In the genomic region with DNA sequence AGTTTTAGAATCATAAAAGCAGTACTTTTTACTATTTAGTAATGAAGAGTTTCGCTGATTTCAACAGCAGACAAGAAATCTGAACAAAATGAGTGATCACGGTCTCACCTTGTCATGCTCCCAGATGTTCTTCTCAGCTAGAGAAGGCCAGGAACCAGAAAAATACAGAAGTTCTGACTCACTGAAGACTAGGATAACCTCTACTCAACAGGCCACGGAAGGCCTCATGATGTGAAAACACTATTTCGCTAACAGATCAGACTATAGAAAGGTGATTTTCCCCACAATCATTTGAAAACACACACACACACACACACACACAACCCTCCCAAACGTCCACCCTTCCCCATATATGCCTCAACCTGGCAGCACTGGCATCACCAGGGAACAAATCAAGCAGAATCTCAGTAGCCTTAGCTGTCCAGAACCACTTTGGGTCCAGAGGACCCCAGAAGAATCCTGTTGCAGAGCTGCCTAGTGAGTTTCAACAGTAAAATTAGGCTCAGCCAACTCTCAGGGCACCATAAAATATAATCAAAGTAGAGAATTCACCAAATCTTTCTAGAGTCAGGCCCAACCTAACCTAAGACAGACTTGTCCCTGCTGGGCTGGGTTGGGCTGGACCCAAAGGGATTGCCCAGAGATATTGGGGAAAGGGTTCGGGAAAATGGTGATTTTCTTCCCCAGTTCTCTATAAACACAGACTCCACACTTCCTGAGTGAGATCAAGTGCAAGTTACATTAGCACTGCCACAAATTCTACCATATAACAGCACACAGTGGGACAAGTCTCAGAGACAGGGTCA, we compare ENCODE assay signal across 8 cellular contexts. TPM values are rescaled to one million over a fixed set of nuclear protein-coding genes. Genes with fewer than 3 reads are reported as not detected.
A peak's percentile ranks its signal among the peaks of the same experiment; 100 is the strongest.
DNase-seq lines count a peak whose midpoint lies in the region; ATAC-seq and TF ChIP-seq lines count a peak whose summit lies in the region.

No MANE protein-coding gene starts in this region.

- no peaks in the 10 kb centered on the region for H3K9me3 Mint-ChIP-seq in activated CD8-positive, alpha-beta T cell treated with anti-CD3 and anti-CD28 coated beads for 36 hours
- H3K9me3 Mint-ChIP-seq in natural killer cell, result no peaks in the 10 kb centered on the region

- DNase-seq in activated CD4-positive, CD25-positive, alpha-beta regulatory T cell (lab: John Stamatoyannopoulos, UW), result no peak
- peak; percentile 58 for DNase-seq in activated CD8-positive, alpha-beta T cell treated with anti-CD3 and anti-CD28 coated beads for 36 hours
- DNase-seq in natural killer cell (no peak), occipital lobe (lab: John Stamatoyannopoulos, UW) (no peak), NCI-H774 (lab: John Stamatoyannopoulos, UW) (no peak), NCI-H2107 (lab: John Stamatoyannopoulos, UW) (no peak)

- H3K27me3 Mint-ChIP-seq in activated CD8-positive, alpha-beta T cell treated with anti-CD3 and anti-CD28 coated beads for 36 hours, result no peaks in the 10 kb centered on the region
- no peaks in the 10 kb centered on the region for H3K27me3 Mint-ChIP-seq in natural killer cell (ENCODE audit: low read depth in 2 of 2)

- H3K27ac Mint-ChIP-seq in activated CD8-positive, alpha-beta T cell treated with anti-CD3 and anti-CD28 coated beads for 36 hours, result peak overlapping the region; percentile 90
- peak overlapping the region; percentile 33 to 50 for H3K27ac Mint-ChIP-seq in natural killer cell

- intact Hi-C loops in activated CD8-positive, alpha-beta T cell treated with anti-CD3 and anti-CD28 coated beads for 36 hours (cut with micrococcal nuclease), result no loop called here
- intact Hi-C loops in natural killer cell (cut with micrococcal nuclease), result no loop called here

- H3K36me3 Mint-ChIP-seq in activated CD8-positive, alpha-beta T cell treated with anti-CD3 and anti-CD28 coated beads for 36 hours (ENCODE audit: low read depth), result peaks cover 13% of the 10 kb centered on the region
- no peaks in the 10 kb centered on the region for H3K36me3 Mint-ChIP-seq in natural killer cell

- CTCF ChIA-PET in activated CD8-positive, alpha-beta T cell treated with anti-CD3 and anti-CD28 coated beads for 36 hours (lab: Charles Lee), result interaction anchor here (1.0 to 2.7 kb wide), 3 partner anchors 12 to 123 kb away, joined by 3 to 11 read pairs (median 5); no protein-coding TSS in a partner anchor

- peak; percentile 99 for ATAC-seq in activated CD4-positive, CD25-positive, alpha-beta regulatory T cell treated with anti-CD3 and anti-CD28 coated beads, Interleukin-2, amount 50 U/mL, for 24 hours
- ATAC-seq in HG02970 (IDR thresholded peaks at IDR 0.05; ENCODE audit: low FRiP score, unreplicated experiment) (peak; percentile 71), natural killer cell (peak in 1 of 3 donors; percentile 24)
- ATAC-seq in activated CD8-positive, alpha-beta T cell treated with anti-CD3 and anti-CD28 coated beads for 36 hours, result peak; percentile 94

- peaks cover 52% of the 10 kb centered on the region for H3K4me1 Mint-ChIP-seq in activated CD8-positive, alpha-beta T cell treated with anti-CD3 and anti-CD28 coated beads for 36 hours (ENCODE audit: low read depth)
- peaks cover 38 to 47% of the 10 kb centered on the region in 2 donors for H3K4me1 Mint-ChIP-seq in natural killer cell

- POLR2A ChIA-PET in activated CD8-positive, alpha-beta T cell treated with anti-CD3 and anti-CD28 coated beads for 36 hours (lab: Charles Lee), result interaction anchor here (0.7 to 1.2 kb wide), 4 partner anchors 8 to 507 kb away, joined by 3 to 5 read pairs (median 4); a partner anchor contains a TSS

- no peak for TF ChIP-seq CTCF in activated CD8-positive, alpha-beta T cell treated with anti-CD3 and anti-CD28 coated beads for 36 hours (IDR thresholded peaks at IDR 0.05)
- TF ChIP-seq CTCF in natural killer cell (IDR thresholded peaks at IDR 0.05), result no peak

- peak overlapping the region; percentile 29 for H3K4me3 Mint-ChIP-seq in activated CD8-positive, alpha-beta T cell treated with anti-CD3 and anti-CD28 coated beads for 36 hours
- no peak overlapping the region for H3K4me3 Mint-ChIP-seq in natural killer cell

RNA-seq across cellular contexts. Expression of a gene that starts 7.9 kb away (rescaled TPM):
- 10 to 100 TPM; 29.9 to 30.2 TPM for total RNA-seq in activated CD8-positive, alpha-beta T cell treated with anti-CD3 and anti-CD28 coated beads for 36 hours
- total RNA-seq in natural killer cell (10 to 100 TPM; 22.1 to 30.8 (median 26.5) TPM), occipital lobe (63.8 TPM)

RNA-seq across cellular contexts. Expression of a gene that starts 28.1 kb away (rescaled TPM):
- 1 to 10 TPM in 1 of 2 experiments, under 1 TPM in 1; 0.40 to 1.0 TPM for total RNA-seq in activated CD8-positive, alpha-beta T cell treated with anti-CD3 and anti-CD28 coated beads for 36 hours
- total RNA-seq in natural killer cell, result 1 to 10 TPM; 1.5 to 3.4 (median 2.8) TPM
- 1.9 TPM for total RNA-seq in occipital lobe
